In genomic region chr2:157628282-157628531, GRCh38 we compare ENCODE assay signal across 8 cellular contexts. TPM values are rescaled to one million over a fixed set of nuclear protein-coding genes. Genes with fewer than 3 reads are reported as not detected.
DNase-seq lines count a peak whose midpoint lies in the region; ATAC-seq, FAIRE-seq and TF ChIP-seq lines count a peak whose summit lies in the region.

No MANE protein-coding gene starts in this region.

- H3K9me3 ChIP-seq in kidney (ENCODE audit: control insufficient read depth in 1 of 2, low read length in 2 of 2): no peaks in the 10 kb centered on the region

- DNase-seq in activated gamma-delta T cell treated with anti-CD3 and anti-CD28 coated beads, Interleukin-2, amount 50 U/mL, for 16 hours (ENCODE audit: low read depth): peak; percentile 1
- DNase-seq in kidney (no peak), substantia nigra (lab: John Stamatoyannopoulos, UW) (peak in 3 of 49 donors; percentile 25 to 68 (median 46)), cerebellum (ENCODE audit: low spot score) (no peak), DMS114 treated with DMSO at 0.1 percent for 48 hours (lab: John Stamatoyannopoulos, UW; ENCODE audit: unreplicated experiment) (no peak)
- DNase-seq in stimulated activated CD4-positive, alpha-beta T cell treated with anti-CD3 and anti-CD28 coated beads, Interleukin-12 subunit alpha, Interleukin-12 subunit beta, amount 100 ng/mL, for 4 hours: no peak

- no peaks in the 10 kb centered on the region for H3K36me3 ChIP-seq in kidney (ENCODE audit: control insufficient read depth in 1 of 2, insufficient read depth in 2 of 2, low read length in 2 of 2)

- peak overlapping the region; percentile 43 to 71 for H3K4me3 ChIP-seq in kidney (ENCODE audit: low read length in 2 of 2)

- ATAC-seq in GM18498 (IDR thresholded peaks at IDR 0.05; ENCODE audit: unreplicated experiment): peak; percentile 1
- peak; percentile 2 for ATAC-seq in HG02798 (IDR thresholded peaks at IDR 0.05; ENCODE audit: poor library complexity, unreplicated experiment)

- peak overlapping the region in 1 of 2 donors; percentile 59 for H3K9ac ChIP-seq in kidney (ENCODE audit: low read length in 2 of 2)

- FAIRE-seq in kidney (lab: Jason Lieb, UNC): no peak

- peaks cover 0 to 2% of the 10 kb centered on the region in 2 donors for H3K4me1 ChIP-seq in kidney (ENCODE audit: control insufficient read depth in 1 of 2, insufficient read depth in 1 of 2, low read depth in 1 of 2, low read length in 2 of 2)

- no peak overlapping the region for H3K27ac ChIP-seq in kidney (ENCODE audit: low read depth in 2 of 2, low read length in 2 of 2)
- H3K27ac ChIP-seq in substantia nigra (ENCODE audit: low read depth, low read length, poor library complexity, severe bottlenecking): peak overlapping the region; percentile 86

- intact Hi-C loops in kidney (cut with DNase I): no loop called here

- TF ChIP-seq CTCF in kidney (IDR thresholded peaks at IDR 0.05; ENCODE audit: borderline replicate concordance, extremely low read depth, insufficient read depth): no peak

RNA-seq across cellular contexts. Expression of gene ACVR1C, which starts 0.5 kb away (rescaled TPM):
- total RNA-seq in kidney (0.79 TPM), cerebellum (0.45 TPM)
- 0.28 TPM for polyA plus RNA-seq in kidney (ENCODE audit: insufficient read depth, low read depth, low replicate concordance)
